Comparison of ENCODE assay signal across 1 cellular context in the genomic region with DNA sequence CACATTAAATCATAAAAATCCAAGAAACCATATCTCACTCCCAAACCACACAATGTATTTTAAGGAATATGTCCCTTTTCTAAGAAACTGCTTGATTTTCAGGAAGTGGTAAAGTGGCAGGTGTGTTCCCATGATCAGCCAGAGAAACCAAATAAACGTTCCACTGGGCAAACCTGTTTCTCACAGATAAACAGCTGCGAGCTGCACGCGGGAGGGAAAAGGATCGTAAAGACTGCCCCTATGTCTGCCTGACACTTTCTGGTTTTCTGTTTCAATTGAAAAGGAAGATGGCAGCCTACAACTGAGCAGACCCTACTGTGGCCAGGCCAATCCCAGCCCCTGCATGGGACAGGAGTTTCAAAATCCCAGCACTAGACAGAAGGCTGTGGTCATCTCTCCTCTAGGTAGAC.
A peak's percentile ranks its signal among the peaks of the same experiment; 100 is the strongest.
TF ChIP-seq lines count a peak whose summit lies in the region.

No MANE protein-coding gene starts in this region.

TF ChIP-seq in K562, 482 proteins besides CTCF, POLR2A, EP300 and RAD21 (continued from another document and continues in another):
- TF ChIP-seq, protein P1, sequence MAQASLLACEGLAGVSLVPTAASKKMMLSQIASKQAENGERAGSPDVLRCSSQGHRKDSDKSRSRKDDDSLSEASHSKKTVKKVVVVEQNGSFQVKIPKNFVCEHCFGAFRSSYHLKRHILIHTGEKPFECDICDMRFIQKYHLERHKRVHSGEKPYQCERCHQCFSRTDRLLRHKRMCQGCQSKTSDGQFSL (CRISPR knock-in tag; IDR thresholded peaks at IDR 0.05): no peak
- TF ChIP-seq, protein P1 (tag; IDR thresholded peaks at IDR 0.05): no peak
- TF ChIP-seq RB1 (IDR thresholded peaks at IDR 0.05; ENCODE audit: low read depth): peak; percentile 57; the same call in 1 of the 2 replicates
- no peak for TF ChIP-seq ZNF830 (CRISPR knock-in tag; IDR thresholded peaks at IDR 0.05)
- no peak for TF ChIP-seq HSF4 (CRISPR knock-in tag; IDR thresholded peaks at IDR 0.05; ENCODE audit: borderline replicate concordance)
- TF ChIP-seq KLF6 (CRISPR knock-in tag; IDR thresholded peaks at IDR 0.05; ENCODE audit: borderline replicate concordance): no peak
- TF ChIP-seq TGIF2 (CRISPR knock-in tag; IDR thresholded peaks at IDR 0.05): no peak
- no peak for TF ChIP-seq NR1H2 (CRISPR knock-in tag; IDR thresholded peaks at IDR 0.05)
- TF ChIP-seq ILK (tag; IDR thresholded peaks at IDR 0.05; ENCODE audit: borderline replicate concordance, low read depth): no peak
- TF ChIP-seq, protein P2, sequence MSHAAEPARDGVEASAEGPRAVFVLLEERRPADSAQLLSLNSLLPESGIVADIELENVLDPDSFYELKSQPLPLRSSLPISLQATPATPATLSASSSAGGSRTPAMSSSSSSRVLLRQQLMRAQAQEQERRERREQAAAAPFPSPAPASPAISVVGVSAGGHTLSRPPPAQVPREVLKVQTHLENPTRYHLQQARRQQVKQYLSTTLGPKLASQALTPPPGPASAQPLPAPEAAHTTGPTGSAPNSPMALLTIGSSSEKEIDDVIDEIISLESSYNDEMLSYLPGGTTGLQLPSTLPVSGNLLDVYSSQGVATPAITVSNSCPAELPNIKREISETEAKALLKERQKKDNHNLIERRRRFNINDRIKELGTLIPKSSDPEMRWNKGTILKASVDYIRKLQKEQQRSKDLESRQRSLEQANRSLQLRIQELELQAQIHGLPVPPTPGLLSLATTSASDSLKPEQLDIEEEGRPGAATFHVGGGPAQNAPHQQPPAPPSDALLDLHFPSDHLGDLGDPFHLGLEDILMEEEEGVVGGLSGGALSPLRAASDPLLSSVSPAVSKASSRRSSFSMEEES (CRISPR knock-in tag; IDR thresholded peaks at IDR 0.05): no peak
- TF ChIP-seq, protein P3, sequence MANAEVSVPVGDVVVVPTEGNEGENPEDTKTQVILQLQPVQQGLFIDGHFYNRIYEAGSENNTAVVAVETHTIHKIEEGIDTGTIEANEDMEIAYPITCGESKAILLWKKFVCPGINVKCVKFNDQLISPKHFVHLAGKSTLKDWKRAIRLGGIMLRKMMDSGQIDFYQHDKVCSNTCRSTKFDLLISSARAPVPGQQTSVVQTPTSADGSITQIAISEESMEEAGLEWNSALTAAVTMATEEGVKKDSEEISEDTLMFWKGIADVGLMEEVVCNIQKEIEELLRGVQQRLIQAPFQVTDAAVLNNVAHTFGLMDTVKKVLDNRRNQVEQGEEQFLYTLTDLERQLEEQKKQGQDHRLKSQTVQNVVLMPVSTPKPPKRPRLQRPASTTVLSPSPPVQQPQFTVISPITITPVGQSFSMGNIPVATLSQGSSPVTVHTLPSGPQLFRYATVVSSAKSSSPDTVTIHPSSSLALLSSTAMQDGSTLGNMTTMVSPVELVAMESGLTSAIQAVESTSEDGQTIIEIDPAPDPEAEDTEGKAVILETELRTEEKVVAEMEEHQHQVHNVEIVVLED (CRISPR knock-in tag; IDR thresholded peaks at IDR 0.05): no peak
- TF ChIP-seq RBFOX2 (IDR thresholded peaks at IDR 0.05; ENCODE audit: low read depth, low read length): no peak
- no peak for TF ChIP-seq POLR3G (IDR thresholded peaks at IDR 0.05; ENCODE audit: extremely low read depth, insufficient read length, insufficient replicate concordance)
- TF ChIP-seq, protein P4, sequence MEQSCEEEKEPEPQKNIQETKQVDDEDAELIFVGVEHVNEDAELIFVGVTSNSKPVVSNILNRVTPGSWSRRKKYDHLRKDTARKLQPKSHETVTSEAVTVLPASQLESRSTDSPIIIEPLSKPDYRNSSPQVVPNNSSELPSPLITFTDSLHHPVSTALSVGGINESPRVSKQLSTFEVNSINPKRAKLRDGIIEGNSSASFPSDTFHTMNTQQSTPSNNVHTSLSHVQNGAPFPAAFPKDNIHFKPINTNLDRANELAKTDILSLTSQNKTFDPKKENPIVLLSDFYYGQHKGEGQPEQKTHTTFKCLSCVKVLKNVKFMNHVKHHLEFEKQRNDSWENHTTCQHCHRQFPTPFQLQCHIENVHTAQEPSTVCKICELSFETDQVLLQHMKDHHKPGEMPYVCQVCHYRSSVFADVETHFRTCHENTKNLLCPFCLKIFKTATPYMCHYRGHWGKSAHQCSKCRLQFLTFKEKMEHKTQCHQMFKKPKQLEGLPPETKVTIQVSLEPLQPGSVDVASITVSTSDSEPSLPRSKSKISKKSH (CRISPR knock-in tag; IDR thresholded peaks at IDR 0.05): no peak
- peak; percentile 65 for TF ChIP-seq ETV1 (tag; conservative IDR thresholded peaks at IDR 0.05; ENCODE audit: low read depth)
- TF ChIP-seq, protein P5, sequence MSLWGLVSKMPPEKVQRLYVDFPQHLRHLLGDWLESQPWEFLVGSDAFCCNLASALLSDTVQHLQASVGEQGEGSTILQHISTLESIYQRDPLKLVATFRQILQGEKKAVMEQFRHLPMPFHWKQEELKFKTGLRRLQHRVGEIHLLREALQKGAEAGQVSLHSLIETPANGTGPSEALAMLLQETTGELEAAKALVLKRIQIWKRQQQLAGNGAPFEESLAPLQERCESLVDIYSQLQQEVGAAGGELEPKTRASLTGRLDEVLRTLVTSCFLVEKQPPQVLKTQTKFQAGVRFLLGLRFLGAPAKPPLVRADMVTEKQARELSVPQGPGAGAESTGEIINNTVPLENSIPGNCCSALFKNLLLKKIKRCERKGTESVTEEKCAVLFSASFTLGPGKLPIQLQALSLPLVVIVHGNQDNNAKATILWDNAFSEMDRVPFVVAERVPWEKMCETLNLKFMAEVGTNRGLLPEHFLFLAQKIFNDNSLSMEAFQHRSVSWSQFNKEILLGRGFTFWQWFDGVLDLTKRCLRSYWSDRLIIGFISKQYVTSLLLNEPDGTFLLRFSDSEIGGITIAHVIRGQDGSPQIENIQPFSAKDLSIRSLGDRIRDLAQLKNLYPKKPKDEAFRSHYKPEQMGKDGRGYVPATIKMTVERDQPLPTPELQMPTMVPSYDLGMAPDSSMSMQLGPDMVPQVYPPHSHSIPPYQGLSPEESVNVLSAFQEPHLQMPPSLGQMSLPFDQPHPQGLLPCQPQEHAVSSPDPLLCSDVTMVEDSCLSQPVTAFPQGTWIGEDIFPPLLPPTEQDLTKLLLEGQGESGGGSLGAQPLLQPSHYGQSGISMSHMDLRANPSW (CRISPR knock-in tag; IDR thresholded peaks at IDR 0.05): no peak
- TF ChIP-seq NFATC3 (IDR thresholded peaks at IDR 0.05): no peak
- TF ChIP-seq, protein P6, sequence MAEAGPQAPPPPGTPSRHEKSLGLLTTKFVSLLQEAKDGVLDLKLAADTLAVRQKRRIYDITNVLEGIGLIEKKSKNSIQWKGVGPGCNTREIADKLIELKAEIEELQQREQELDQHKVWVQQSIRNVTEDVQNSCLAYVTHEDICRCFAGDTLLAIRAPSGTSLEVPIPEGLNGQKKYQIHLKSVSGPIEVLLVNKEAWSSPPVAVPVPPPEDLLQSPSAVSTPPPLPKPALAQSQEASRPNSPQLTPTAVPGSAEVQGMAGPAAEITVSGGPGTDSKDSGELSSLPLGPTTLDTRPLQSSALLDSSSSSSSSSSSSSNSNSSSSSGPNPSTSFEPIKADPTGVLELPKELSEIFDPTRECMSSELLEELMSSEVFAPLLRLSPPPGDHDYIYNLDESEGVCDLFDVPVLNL (CRISPR knock-in tag; IDR thresholded peaks at IDR 0.05; ENCODE audit: low read depth): no peak
- TF ChIP-seq KLF16 (IDR thresholded peaks at IDR 0.05): peak; percentile 96
- no peak for TF ChIP-seq MAFG (tag; conservative IDR thresholded peaks at IDR 0.05)
- TF ChIP-seq ZNF586 (CRISPR knock-in tag; conservative IDR thresholded peaks at IDR 0.05): no peak
- TF ChIP-seq, protein P7, sequence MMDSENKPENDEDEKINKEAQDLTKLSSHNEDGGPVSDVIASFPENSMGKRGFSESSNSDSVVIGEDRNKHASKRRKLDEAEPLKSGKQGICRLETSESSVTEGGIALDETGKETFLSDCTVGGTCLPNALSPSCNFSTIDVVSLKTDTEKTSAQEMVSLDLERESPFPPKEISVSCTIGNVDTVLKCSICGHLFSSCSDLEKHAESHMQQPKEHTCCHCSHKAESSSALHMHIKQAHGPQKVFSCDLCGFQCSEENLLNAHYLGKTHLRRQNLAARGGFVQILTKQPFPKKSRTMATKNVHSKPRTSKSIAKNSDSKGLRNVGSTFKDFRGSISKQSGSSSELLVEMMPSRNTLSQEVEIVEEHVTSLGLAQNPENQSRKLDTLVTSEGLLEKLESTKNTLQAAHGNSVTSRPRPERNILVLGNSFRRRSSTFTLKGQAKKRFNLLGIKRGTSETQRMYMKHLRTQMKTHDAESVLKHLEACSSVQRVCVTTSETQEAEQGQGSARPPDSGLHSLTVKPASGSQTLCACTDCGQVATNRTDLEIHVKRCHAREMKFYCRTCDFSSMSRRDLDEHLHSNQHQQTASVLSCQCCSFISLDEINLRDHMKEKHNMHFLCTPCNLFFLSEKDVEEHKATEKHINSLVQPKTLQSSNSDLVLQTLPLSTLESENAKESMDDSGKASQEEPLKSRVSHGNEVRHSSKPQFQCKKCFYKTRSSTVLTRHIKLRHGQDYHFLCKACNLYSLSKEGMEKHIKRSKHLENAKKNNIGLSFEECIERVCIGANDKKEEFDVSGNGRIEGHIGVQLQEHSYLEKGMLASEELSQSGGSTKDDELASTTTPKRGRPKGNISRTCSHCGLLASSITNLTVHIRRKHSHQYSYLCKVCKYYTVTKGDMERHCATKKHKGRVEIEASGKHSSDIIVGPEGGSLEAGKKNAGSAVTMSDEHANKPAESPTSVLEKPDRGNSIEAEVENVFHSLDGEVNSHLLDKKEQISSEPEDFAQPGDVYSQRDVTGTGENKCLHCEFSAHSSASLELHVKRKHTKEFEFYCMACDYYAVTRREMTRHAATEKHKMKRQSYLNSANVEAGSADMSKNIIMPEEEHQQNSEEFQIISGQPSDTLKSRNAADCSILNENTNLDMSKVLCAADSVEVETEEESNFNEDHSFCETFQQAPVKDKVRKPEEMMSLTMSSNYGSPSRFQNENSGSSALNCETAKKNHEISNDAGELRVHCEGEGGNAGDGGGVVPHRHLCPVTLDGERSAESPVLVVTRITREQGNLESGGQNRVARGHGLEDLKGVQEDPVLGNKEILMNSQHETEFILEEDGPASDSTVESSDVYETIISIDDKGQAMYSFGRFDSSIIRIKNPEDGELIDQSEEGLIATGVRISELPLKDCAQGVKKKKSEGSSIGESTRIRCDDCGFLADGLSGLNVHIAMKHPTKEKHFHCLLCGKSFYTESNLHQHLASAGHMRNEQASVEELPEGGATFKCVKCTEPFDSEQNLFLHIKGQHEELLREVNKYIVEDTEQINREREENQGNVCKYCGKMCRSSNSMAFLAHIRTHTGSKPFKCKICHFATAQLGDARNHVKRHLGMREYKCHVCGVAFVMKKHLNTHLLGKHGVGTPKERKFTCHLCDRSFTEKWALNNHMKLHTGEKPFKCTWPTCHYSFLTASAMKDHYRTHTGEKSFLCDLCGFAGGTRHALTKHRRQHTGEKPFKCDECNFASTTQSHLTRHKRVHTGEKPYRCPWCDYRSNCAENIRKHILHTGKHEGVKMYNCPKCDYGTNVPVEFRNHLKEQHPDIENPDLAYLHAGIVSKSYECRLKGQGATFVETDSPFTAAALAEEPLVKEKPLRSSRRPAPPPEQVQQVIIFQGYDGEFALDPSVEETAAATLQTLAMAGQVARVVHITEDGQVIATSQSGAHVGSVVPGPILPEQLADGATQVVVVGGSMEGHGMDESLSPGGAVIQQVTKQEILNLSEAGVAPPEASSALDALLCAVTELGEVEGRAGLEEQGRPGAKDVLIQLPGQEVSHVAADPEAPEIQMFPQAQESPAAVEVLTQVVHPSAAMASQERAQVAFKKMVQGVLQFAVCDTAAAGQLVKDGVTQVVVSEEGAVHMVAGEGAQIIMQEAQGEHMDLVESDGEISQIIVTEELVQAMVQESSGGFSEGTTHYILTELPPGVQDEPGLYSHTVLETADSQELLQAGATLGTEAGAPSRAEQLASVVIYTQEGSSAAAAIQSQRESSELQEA (IDR thresholded peaks at IDR 0.05; ENCODE audit: low read depth): no peak
- TF ChIP-seq, protein P8, sequence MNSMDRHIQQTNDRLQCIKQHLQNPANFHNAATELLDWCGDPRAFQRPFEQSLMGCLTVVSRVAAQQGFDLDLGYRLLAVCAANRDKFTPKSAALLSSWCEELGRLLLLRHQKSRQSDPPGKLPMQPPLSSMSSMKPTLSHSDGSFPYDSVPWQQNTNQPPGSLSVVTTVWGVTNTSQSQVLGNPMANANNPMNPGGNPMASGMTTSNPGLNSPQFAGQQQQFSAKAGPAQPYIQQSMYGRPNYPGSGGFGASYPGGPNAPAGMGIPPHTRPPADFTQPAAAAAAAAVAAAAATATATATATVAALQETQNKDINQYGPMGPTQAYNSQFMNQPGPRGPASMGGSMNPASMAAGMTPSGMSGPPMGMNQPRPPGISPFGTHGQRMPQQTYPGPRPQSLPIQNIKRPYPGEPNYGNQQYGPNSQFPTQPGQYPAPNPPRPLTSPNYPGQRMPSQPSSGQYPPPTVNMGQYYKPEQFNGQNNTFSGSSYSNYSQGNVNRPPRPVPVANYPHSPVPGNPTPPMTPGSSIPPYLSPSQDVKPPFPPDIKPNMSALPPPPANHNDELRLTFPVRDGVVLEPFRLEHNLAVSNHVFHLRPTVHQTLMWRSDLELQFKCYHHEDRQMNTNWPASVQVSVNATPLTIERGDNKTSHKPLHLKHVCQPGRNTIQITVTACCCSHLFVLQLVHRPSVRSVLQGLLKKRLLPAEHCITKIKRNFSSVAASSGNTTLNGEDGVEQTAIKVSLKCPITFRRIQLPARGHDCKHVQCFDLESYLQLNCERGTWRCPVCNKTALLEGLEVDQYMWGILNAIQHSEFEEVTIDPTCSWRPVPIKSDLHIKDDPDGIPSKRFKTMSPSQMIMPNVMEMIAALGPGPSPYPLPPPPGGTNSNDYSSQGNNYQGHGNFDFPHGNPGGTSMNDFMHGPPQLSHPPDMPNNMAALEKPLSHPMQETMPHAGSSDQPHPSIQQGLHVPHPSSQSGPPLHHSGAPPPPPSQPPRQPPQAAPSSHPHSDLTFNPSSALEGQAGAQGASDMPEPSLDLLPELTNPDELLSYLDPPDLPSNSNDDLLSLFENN (IDR thresholded peaks at IDR 0.05; ENCODE audit: low read depth in 2 of 2, low read length in 2 of 2): peak in 1 of 2 experiments; percentile 87; a peak in 2 of 4 replicates
- TF ChIP-seq HIVEP1 (CRISPR knock-in tag; IDR thresholded peaks at IDR 0.05): no peak
- no peak for TF ChIP-seq HNRNPK (IDR thresholded peaks at IDR 0.05; ENCODE audit: low read depth, low read length, poor library complexity, severe bottlenecking)
- TF ChIP-seq ZNF253 (CRISPR knock-in tag; conservative IDR thresholded peaks at IDR 0.05): no peak
- TF ChIP-seq, protein P9, sequence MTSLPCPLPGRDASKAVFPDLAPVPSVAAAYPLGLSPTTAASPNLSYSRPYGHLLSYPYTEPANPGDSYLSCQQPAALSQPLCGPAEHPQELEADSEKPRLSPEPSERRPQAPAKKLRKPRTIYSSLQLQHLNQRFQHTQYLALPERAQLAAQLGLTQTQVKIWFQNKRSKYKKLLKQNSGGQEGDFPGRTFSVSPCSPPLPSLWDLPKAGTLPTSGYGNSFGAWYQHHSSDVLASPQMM (CRISPR knock-in tag; IDR thresholded peaks at IDR 0.05): no peak
- TF ChIP-seq, protein P10, sequence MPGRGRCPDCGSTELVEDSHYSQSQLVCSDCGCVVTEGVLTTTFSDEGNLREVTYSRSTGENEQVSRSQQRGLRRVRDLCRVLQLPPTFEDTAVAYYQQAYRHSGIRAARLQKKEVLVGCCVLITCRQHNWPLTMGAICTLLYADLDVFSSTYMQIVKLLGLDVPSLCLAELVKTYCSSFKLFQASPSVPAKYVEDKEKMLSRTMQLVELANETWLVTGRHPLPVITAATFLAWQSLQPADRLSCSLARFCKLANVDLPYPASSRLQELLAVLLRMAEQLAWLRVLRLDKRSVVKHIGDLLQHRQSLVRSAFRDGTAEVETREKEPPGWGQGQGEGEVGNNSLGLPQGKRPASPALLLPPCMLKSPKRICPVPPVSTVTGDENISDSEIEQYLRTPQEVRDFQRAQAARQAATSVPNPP (IDR thresholded peaks at IDR 0.05; ENCODE audit: borderline replicate concordance, insufficient read depth, insufficient read length): no peak
- TF ChIP-seq MTA1 (IDR thresholded peaks at IDR 0.05; ENCODE audit: borderline replicate concordance): 0 out of 2 replicates have a peak, but pooled peaks have one; percentile 40
- TF ChIP-seq ZSCAN32 (CRISPR knock-in tag; IDR thresholded peaks at IDR 0.05): no peak
- TF ChIP-seq EGR1 (conservative IDR thresholded peaks at IDR 0.05): no peak
